In the genomic region with DNA sequence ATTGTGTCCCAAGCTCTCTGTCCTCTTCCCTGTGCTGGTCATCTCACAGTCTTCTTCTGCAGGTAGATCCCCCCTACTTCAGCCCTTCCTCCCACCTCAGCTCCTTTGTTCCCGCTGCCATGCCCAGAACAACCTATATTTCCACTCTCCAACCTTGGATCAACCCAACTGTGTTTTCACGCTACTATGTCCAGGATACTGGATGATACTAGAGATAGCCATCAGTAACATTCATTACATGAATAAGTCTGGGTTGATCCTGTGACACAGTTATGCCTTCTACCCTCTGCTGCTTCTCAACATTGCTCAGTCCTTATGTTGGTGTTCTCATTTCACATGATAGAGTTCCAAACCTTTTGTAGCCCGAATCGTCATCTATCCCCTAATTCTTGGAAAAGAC, we compare ENCODE assay signal across 27 cellular contexts.
A peak's percentile ranks its signal among the peaks of the same experiment; 100 is the strongest.
DNase-seq lines count a peak whose midpoint lies in the region; ATAC-seq, FAIRE-seq and TF ChIP-seq lines count a peak whose summit lies in the region.
"Had no signal": no experiment of that assay in that cellular context is flagged by ENCODE, and none has a peak within 500 bp of the region (broad histone marks: within the 10 kb centered on the region; RNA-seq: fewer than 3 reads in every experiment).

No MANE protein-coding gene starts in this region.

- TF ChIP-seq EP300 in H1 (IDR thresholded peaks at IDR 0.05; ENCODE audit: borderline replicate concordance in 1 of 2, low read depth in 2 of 2, low read length in 2 of 2) (no peak), stomach (IDR thresholded peaks at IDR 0.05) (no peak)

- peaks cover 7% of the 10 kb centered on the region; the same call in 1 of the 2 replicates for H3K23me2 ChIP-seq in H1 (ENCODE audit: low read depth, low read length)

- H3K27ac ChIP-seq in H1 (ENCODE audit: low read depth, low read length) = no peak overlapping the region
- H3K27ac ChIP-seq in stomach = peak overlapping the region in 3 of 5 donors; percentile 20 to 93 (median 90)
- H3K27ac ChIP-seq in vagina = peak overlapping the region; percentile 92
- H3K27ac ChIP-seq in PC-3 (ENCODE audit: low read length) = no peak overlapping the region
- H3K27ac ChIP-seq: GM23248, HL-60 had no signal

- H2AFZ ChIP-seq in H1 (ENCODE audit: low read length) (no peak overlapping the region), PC-3 (ENCODE audit: low read length) (no peak overlapping the region)
- H2AFZ ChIP-seq: GM23248 had no signal

- H2BK12ac ChIP-seq in H1 (ENCODE audit: low read depth, low read length) = no peak overlapping the region

- H3K27me3 ChIP-seq in H1 (replicated peaks in 1 of 4; ENCODE audit: control insufficient read depth in 3 of 4, extremely low read depth in 1 of 4, insufficient read depth in 3 of 4, low read length in 3 of 4) (no peaks in the 10 kb centered on the region), stomach (no peaks in the 10 kb centered on the region), vagina (no peaks in the 10 kb centered on the region), PC-3 (ENCODE audit: low read length) (no peaks in the 10 kb centered on the region)
- H3K27me3 ChIP-seq: BE2C had no signal

- no peaks in the 10 kb centered on the region for H3K9me2 ChIP-seq in PC-3 (replicated peaks; ENCODE audit: low read length)

- H3K9me3 ChIP-seq in H1 (ENCODE audit: insufficient read depth in 2 of 2, low read depth in 1 of 2, low read length in 1 of 2) (no peaks in the 10 kb centered on the region), stomach (no peaks in the 10 kb centered on the region), vagina (no peaks in the 10 kb centered on the region), PC-3 (ENCODE audit: low read length) (no peaks in the 10 kb centered on the region)
- H3K9me3 ChIP-seq: BE2C had no signal

- H3K4me2 ChIP-seq in H1 (ENCODE audit: insufficient read depth in 1 of 2, low read depth in 2 of 2, low read length in 2 of 2) = no peak overlapping the region
- no peak overlapping the region for H3K4me2 ChIP-seq in PC-3 (ENCODE audit: low read length)

- no peak for TF ChIP-seq CTCF in H1 (IDR thresholded peaks at IDR 0.05; ENCODE audit: control extremely low read depth in 1 of 3, insufficient read depth in 1 of 3, low read depth in 1 of 3, low read length in 3 of 3)
- TF ChIP-seq CTCF in stomach (IDR thresholded peaks at IDR 0.05) = no peak
- TF ChIP-seq CTCF in vagina (IDR thresholded peaks at IDR 0.05) = no peak
- no peak for TF ChIP-seq CTCF in PC-3 (conservative IDR thresholded peaks at IDR 0.05; ENCODE audit: low read depth, low read length)

- H3K36me3 ChIP-seq in H1 (ENCODE audit: control insufficient read depth in 2 of 4, insufficient read depth in 4 of 4, low read length in 3 of 4) (no peaks in the 10 kb centered on the region), stomach (no peaks in the 10 kb centered on the region), vagina (no peaks in the 10 kb centered on the region), PC-3 (ENCODE audit: low read depth, low read length) (no peaks in the 10 kb centered on the region)
- H3K36me3 ChIP-seq: BE2C had no signal

- no peak overlapping the region for H4K91ac ChIP-seq in H1 (replicated peaks; ENCODE audit: insufficient read length, low read length)

- no peaks in the 10 kb centered on the region for H3F3A ChIP-seq in PC-3 (ENCODE audit: low read length, unreplicated experiment)

- no peak overlapping the region for H2BK5ac ChIP-seq in H1 (ENCODE audit: low read depth, low read length)

- no TSS peak for BruUV-seq in PC-3 (replicated peaks; lab: Mats Ljungman, UMichigan)

- no peak for TF ChIP-seq RAD21 in H1 (IDR thresholded peaks at IDR 0.05 in 1 of 2, conservative IDR thresholded peaks at IDR 0.05 in 1 of 2; ENCODE audit: low read depth in 2 of 2, low read length in 2 of 2)

- no peak overlapping the region for H3K56ac ChIP-seq in H1 (replicated peaks; ENCODE audit: insufficient read length, low read depth, low read length)

- H4K8ac ChIP-seq in H1 (ENCODE audit: extremely low read depth, insufficient read depth, low read length) = no peak overlapping the region

- intact Hi-C loops in stomach (cut with DNase I; ENCODE audit: low total_unique reads) (no loop called here), vagina (cut with DNase I) (no loop called here), PC-3 (cut with micrococcal nuclease) (no loop called here)

- no peaks in the 10 kb centered on the region for H3K79me1 ChIP-seq in H1 (ENCODE audit: low read depth, low read length)

- H3K14ac ChIP-seq in H1 (ENCODE audit: insufficient read length) = no peak overlapping the region

- H3K23ac ChIP-seq in H1 (ENCODE audit: insufficient read length) = no peak overlapping the region

- no peak for FAIRE-seq in H1 (lab: Jason Lieb, UNC)
- FAIRE-seq: A204.1, G401.6, GM12891, GM19239, H54, K562 had no signal

- no peak overlapping the region for H2BK120ac ChIP-seq in H1 (replicated peaks; ENCODE audit: low read depth, low read length)

- H3K4me1 ChIP-seq in H1 (replicated peaks in 1 of 4; ENCODE audit: control insufficient read depth in 3 of 4, insufficient read depth in 4 of 4, low read length in 3 of 4) (peaks cover 2 to 9% (median 5%) of the 10 kb centered on the region in 4 experiments), stomach (peaks cover 12 to 48% (median 25%) of the 10 kb centered on the region in 4 donors), vagina (peaks cover 43% of the 10 kb centered on the region), PC-3 (ENCODE audit: insufficient read depth, low read length) (peaks cover 6% of the 10 kb centered on the region; the same call in 1 of the 2 replicates)

- no peak overlapping the region for H3K9ac ChIP-seq in H1 (replicated peaks in 1 of 4; ENCODE audit: extremely low read depth in 1 of 4, low read depth in 3 of 4, low read length in 3 of 4)
- H3K9ac ChIP-seq in PC-3 (ENCODE audit: low read length) = no peak overlapping the region
- H3K9ac ChIP-seq: GM23248 had no signal

- no peak for TF ChIP-seq POLR2A in H1 (IDR thresholded peaks at IDR 0.05; ENCODE audit: control extremely low read depth in 1 of 2, low read depth in 2 of 2, low read length in 2 of 2)
- no peak for TF ChIP-seq POLR2A in stomach (IDR thresholded peaks at IDR 0.05)
- TF ChIP-seq POLR2A in vagina (IDR thresholded peaks at IDR 0.05) = no peak

- H2AK5ac ChIP-seq in H1 (ENCODE audit: low read depth, low read length) = no peak overlapping the region

- H3K79me2 ChIP-seq in H1 (ENCODE audit: control insufficient read depth in 1 of 2, insufficient read depth in 2 of 2, low read length in 2 of 2) (no peaks in the 10 kb centered on the region), PC-3 (ENCODE audit: low read length) (no peaks in the 10 kb centered on the region)

- no peak overlapping the region for H4K5ac ChIP-seq in H1 (ENCODE audit: insufficient read length, low read depth, low read length)

- no peak overlapping the region for H3K18ac ChIP-seq in H1 (ENCODE audit: extremely low read depth, low read length)

- ATAC-seq in HG03378 (IDR thresholded peaks at IDR 0.05; ENCODE audit: unreplicated experiment) (no peak), HG03342 (IDR thresholded peaks at IDR 0.05; ENCODE audit: unreplicated experiment) (no peak), PC-3 (no peak)
- ATAC-seq: HCT116, K562 had no signal

- H2BK20ac ChIP-seq in H1 (ENCODE audit: low read length) = no peak overlapping the region

- no peak overlapping the region for H2BK15ac ChIP-seq in H1 (ENCODE audit: low read length)

- 82% methylated on average over 4 of the region's 4 CpGs; no CpG with 5 or more reads in 1 of the 2 experiments for WGBS in H1 (ENCODE audit: extremely low coverage in 1 of 2, insufficient coverage in 1 of 2, insufficient read length in 1 of 2, insufficient replicate concordance in 2 of 2, low coverage in 1 of 2, low lambda C conversion rate in 2 of 2, missing lambda C conversion rate in 1 of 2), 2 experiments
- 85 to 95% (median 91%) methylated on average over 4 of the region's 4 CpGs for WGBS in stomach, 5 donors

- no peak for DNase-seq in H1 (ENCODE audit: low read depth in 1 of 2, low spot score in 2 of 2)
- DNase-seq in mucosa of gallbladder (ENCODE audit: low spot score) = peak; percentile 1
- DNase-seq in stomach = no peak
- no peak for DNase-seq in vagina (ENCODE audit: extremely low spot score in 2 of 2)
- no peak for DNase-seq in PC-3
- DNase-seq: ACHN; BE2C; C1 segment of cervical spinal cord; CD4-positive, CD25-positive, alpha-beta regulatory T cell; CD8-positive, alpha-beta memory T cell; COR-L47; DMS 273 treated with DMSO at 0.1 percent for 48 hours; DMS53; DND-41; EL; GM23248; HFFc6 had no signal

- H3K4ac ChIP-seq in H1 (replicated peaks; ENCODE audit: insufficient read length, low read depth, low read length) = peak overlapping the region; percentile 9

- POLR2A ChIA-PET in H1 (lab: Charles Lee; ENCODE audit: partially characterized antibody) = no interaction called here
- POLR2A ChIA-PET in PC-3 (lab: Charles Lee; ENCODE audit: unreplicated experiment) = no interaction called here

- CTCF ChIA-PET in H1 (lab: Charles Lee; ENCODE audit: partially characterized antibody) (interaction anchor here (7.8 kb wide), 1 partner anchor 16 kb away, joined by 39 read pairs; no protein-coding TSS in a partner anchor), PC-3 (lab: Charles Lee) (no interaction called here)

- H4K20me1 ChIP-seq in H1 (replicated peaks in 1 of 2; ENCODE audit: control insufficient read depth in 1 of 2, insufficient read depth in 2 of 2, low read length in 2 of 2) = no peaks in the 10 kb centered on the region
- no peaks in the 10 kb centered on the region for H4K20me1 ChIP-seq in PC-3 (ENCODE audit: low read length)

- H3K4me3 ChIP-seq in H1 (ENCODE audit: extremely low read depth in 1 of 4, insufficient read depth in 2 of 4, low read depth in 3 of 4, low read length in 4 of 4) (no peak overlapping the region), stomach (no peak overlapping the region), vagina (no peak overlapping the region), PC-3 (ENCODE audit: low read length) (no peak overlapping the region)
- H3K4me3 ChIP-seq: GM23248, K562 had no signal

TF ChIP-seq in H1, 55 proteins besides CTCF, POLR2A, EP300 and RAD21 (continues in another document):
- no peak for TF ChIP-seq SP4 (IDR thresholded peaks at IDR 0.05; ENCODE audit: low read length)
- TF ChIP-seq GABPA (IDR thresholded peaks at IDR 0.05; ENCODE audit: borderline replicate concordance, insufficient read depth, low read length) = no peak
- TF ChIP-seq, protein P1, sequence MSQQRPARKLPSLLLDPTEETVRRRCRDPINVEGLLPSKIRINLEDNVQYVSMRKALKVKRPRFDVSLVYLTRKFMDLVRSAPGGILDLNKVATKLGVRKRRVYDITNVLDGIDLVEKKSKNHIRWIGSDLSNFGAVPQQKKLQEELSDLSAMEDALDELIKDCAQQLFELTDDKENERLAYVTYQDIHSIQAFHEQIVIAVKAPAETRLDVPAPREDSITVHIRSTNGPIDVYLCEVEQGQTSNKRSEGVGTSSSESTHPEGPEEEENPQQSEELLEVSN (IDR thresholded peaks at IDR 0.05) = no peak
- TF ChIP-seq NRF1 (IDR thresholded peaks at IDR 0.05; ENCODE audit: low read depth, low read length) = no peak
- no peak for TF ChIP-seq SP1 (IDR thresholded peaks at IDR 0.05; ENCODE audit: low read depth, low read length)
- no peak for TF ChIP-seq EZH2 (IDR thresholded peaks at IDR 0.05; ENCODE audit: low read depth, low read length, severe bottlenecking)
- no peak for TF ChIP-seq TAF7 (optimal IDR thresholded peaks at IDR 0.05; ENCODE audit: borderline replicate concordance, low read depth, low read length)
- no peak for TF ChIP-seq CHD1 (IDR thresholded peaks at IDR 0.05; ENCODE audit: low read depth, low read length)

Comparison
In these comparisons a context has a peak if more than half of its experiments do, and no peak if none do; other contexts are left out.
1. H3K27ac ChIP-seq: peak in stomach (3 of 5) and vagina (single experiment); none in H1 (single experiment) and PC-3 (single experiment).